ENCODE assay signal across 23 cellular contexts in the genomic region with DNA sequence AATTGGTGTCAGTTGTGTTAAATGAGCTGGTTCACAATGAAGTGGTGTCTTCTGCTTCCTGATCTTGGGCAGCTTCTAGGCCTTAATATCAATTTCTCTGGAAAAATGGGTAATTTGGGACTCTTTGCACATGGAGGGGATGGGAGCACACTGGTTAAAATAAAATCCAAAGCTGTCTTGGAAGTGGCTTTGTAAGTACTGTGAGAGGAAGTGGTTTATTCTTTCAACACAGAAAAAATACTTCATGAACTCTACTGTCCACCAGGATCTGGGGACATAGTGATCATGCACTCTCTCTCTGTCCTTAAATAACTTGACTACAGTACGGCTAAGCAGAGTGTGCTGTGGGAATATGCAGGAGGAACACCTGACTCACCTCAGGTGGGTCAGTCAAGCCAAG. TPM values are rescaled to one million over a fixed set of nuclear protein-coding genes. Genes with fewer than 3 reads are reported as not detected.
DNase-seq lines count a peak whose midpoint lies in the region; ATAC-seq and TF ChIP-seq lines count a peak whose summit lies in the region.
"Had no signal": no experiment of that assay in that cellular context is flagged by ENCODE, and none has a peak within 500 bp of the region (broad histone marks: within the 10 kb centered on the region; RNA-seq: fewer than 3 reads in every experiment).

No MANE protein-coding gene starts in this region.

- POLR2A ChIA-PET in A673 (lab: Charles Lee; ENCODE audit: low non-redundant PET): no interaction called here

- CTCF ChIA-PET in A673 (lab: Charles Lee): no interaction called here

- peaks cover 21 to 71% (median 52%) of the 10 kb centered on the region in 4 donors for H3K4me1 Mint-ChIP-seq in CD4-positive, CD25-positive, alpha-beta regulatory T cell
- H3K4me1 Mint-ChIP-seq in chondrocyte (ENCODE audit: low read depth): peaks cover 12% of the 10 kb centered on the region

- no peaks in the 10 kb centered on the region for H3K27me3 Mint-ChIP-seq in CD4-positive, CD25-positive, alpha-beta regulatory T cell
- no peaks in the 10 kb centered on the region for H3K27me3 Mint-ChIP-seq in chondrocyte (ENCODE audit: low read depth)
- H3K27me3 Mint-ChIP-seq: IgD-negative memory B cell had no signal

- TF ChIP-seq CTCF in chondrocyte (IDR thresholded peaks at IDR 0.05) (no peak), A673 (conservative IDR thresholded peaks at IDR 0.05; ENCODE audit: low read depth, low read length) (no peak), GM20000 (IDR thresholded peaks at IDR 0.05; ENCODE audit: extremely low read depth, missing control alignments) (no peak)

- H3K9me3 Mint-ChIP-seq in CD4-positive, CD25-positive, alpha-beta regulatory T cell: peaks cover 0 to 2% (median 0%) of the 10 kb centered on the region in 7 donors
- no peaks in the 10 kb centered on the region for H3K9me3 Mint-ChIP-seq in chondrocyte (ENCODE audit: low read depth)
- H3K9me3 Mint-ChIP-seq: IgD-negative memory B cell, neural progenitor cell had no signal

- peak overlapping the region; percentile 12 for H3K4me3 ChIP-seq in CD4-positive, CD25-positive, alpha-beta regulatory T cell (ENCODE audit: low read depth, low read length)
- no peak overlapping the region for H3K4me3 ChIP-seq in A673 (ENCODE audit: low read depth, low read length, poor library complexity, severe bottlenecking)
- H3K4me3 ChIP-seq: neural progenitor cell, tibial artery had no signal

- H3K27ac Mint-ChIP-seq in CD4-positive, CD25-positive, alpha-beta regulatory T cell: peak overlapping the region; percentile 89 to 96 (median 94)
- peak overlapping the region; percentile 25 for H3K27ac Mint-ChIP-seq in chondrocyte (ENCODE audit: unreplicated experiment)
- H3K27ac Mint-ChIP-seq: neural progenitor cell had no signal

- DNase-seq in NOMO-1 treated with DMSO at 0.1 percent for 48 hours (lab: John Stamatoyannopoulos, UW; ENCODE audit: unreplicated experiment): peak; percentile 35
- no peak for DNase-seq in NOMO-1 treated with dmso at 0.1 percent for 144 hours (lab: John Stamatoyannopoulos, UW; ENCODE audit: unreplicated experiment)
- peak in 1 of 3 donors; percentile 24 for DNase-seq in CD4-positive, CD25-positive, alpha-beta regulatory T cell
- peak; percentile 21 for DNase-seq in SKM-1 (lab: John Stamatoyannopoulos, UW; ENCODE audit: unreplicated experiment)
- DNase-seq in chondrocyte (ENCODE audit: low spot score): no peak
- no peak for DNase-seq in A673 (ENCODE audit: low spot score)
- no peak for DNase-seq in NCI-H226
- DNase-seq in GM20000 (ENCODE audit: low spot score): no peak
- DNase-seq: activated CD8-positive, alpha-beta memory T cell treated with anti-CD3 and anti-CD28 coated beads, Interleukin-2, amount 50 U/mL, for 48 hours; anterior cingulate cortex; C1 segment of cervical spinal cord; DMS79; foreskin fibroblast; hypothalamus; kidney; mesenchymal stem cell; NCI-H1092; NCI-H774; tibial artery had no signal

- intact Hi-C loops in A673 (cut with micrococcal nuclease; ENCODE audit: unreplicated experiment): no loop called here

- H3K4me3 Mint-ChIP-seq in CD4-positive, CD25-positive, alpha-beta regulatory T cell: peak overlapping the region; percentile 57 to 94 (median 87)
- no peak overlapping the region for H3K4me3 Mint-ChIP-seq in chondrocyte (ENCODE audit: unreplicated experiment)

- H3K36me3 ChIP-seq in CD4-positive, CD25-positive, alpha-beta regulatory T cell (ENCODE audit: control insufficient read depth, insufficient read depth, low read length): peaks cover 17% of the 10 kb centered on the region
- H3K36me3 ChIP-seq in A673 (ENCODE audit: insufficient read depth, low read length, poor library complexity, severe bottlenecking): no peaks in the 10 kb centered on the region
- H3K36me3 ChIP-seq: neural progenitor cell had no signal

- no peaks in the 10 kb centered on the region for H3K9me3 ChIP-seq in CD4-positive, CD25-positive, alpha-beta regulatory T cell (ENCODE audit: control insufficient read depth in 2 of 2, low read length in 2 of 2)
- no peaks in the 10 kb centered on the region for H3K9me3 ChIP-seq in A673 (ENCODE audit: low read depth, low read length, poor library complexity, severe bottlenecking)
- H3K9me3 ChIP-seq: tibial artery had no signal

- no peaks in the 10 kb centered on the region for H3K27me3 ChIP-seq in CD4-positive, CD25-positive, alpha-beta regulatory T cell (ENCODE audit: control insufficient read depth, insufficient read depth, low read length)
- H3K27me3 ChIP-seq in A673 (replicated peaks; ENCODE audit: insufficient read depth, low read depth, low read length, poor library complexity): no peaks in the 10 kb centered on the region
- H3K27me3 ChIP-seq: neural progenitor cell, tibial artery had no signal

- peaks cover 47% of the 10 kb centered on the region for H3K4me1 ChIP-seq in CD4-positive, CD25-positive, alpha-beta regulatory T cell (ENCODE audit: control insufficient read depth, insufficient read depth, low read length, poor library complexity, severe bottlenecking)
- peaks cover 10% of the 10 kb centered on the region for H3K4me1 ChIP-seq in A673 (ENCODE audit: insufficient read depth, low read length, poor library complexity, severe bottlenecking)

- no peak for ATAC-seq in CD4-positive, CD25-positive, alpha-beta regulatory T cell (ENCODE audit: low read depth in 2 of 2)
- ATAC-seq: Panc1 had no signal

- peak overlapping the region; percentile 34 for H3K27ac ChIP-seq in CD4-positive, CD25-positive, alpha-beta regulatory T cell (ENCODE audit: insufficient read depth, low read length, poor library complexity, severe bottlenecking)
- no peak overlapping the region for H3K27ac ChIP-seq in A673 (ENCODE audit: low read depth, low read length, poor library complexity, severe bottlenecking)
- H3K27ac ChIP-seq: 22Rv1, neural progenitor cell, tibial artery had no signal

- BruUV-seq in A673 (replicated peaks; lab: Mats Ljungman, UMichigan): no TSS peak

- peaks cover 13% of the 10 kb centered on the region for H3K36me3 Mint-ChIP-seq in CD4-positive, CD25-positive, alpha-beta regulatory T cell
- peaks cover 2% of the 10 kb centered on the region for H3K36me3 Mint-ChIP-seq in chondrocyte (ENCODE audit: low read depth)

RNA-seq across cellular contexts. Expression of a gene that starts 2.4 kb away (rescaled TPM):
- 39.7 TPM for total RNA-seq in CD4-positive, CD25-positive, alpha-beta regulatory T cell
- polyA plus RNA-seq in CD4-positive, CD25-positive, alpha-beta regulatory T cell: 10 to 100 TPM; 17.7 to 22.0 (median 19.3) TPM
- total RNA-seq in chondrocyte: 7.1 to 11.1 TPM (median 7.3 TPM) in 3 replicates
- 1.8 and 2.9 TPM in 2 replicates for total RNA-seq in A673 (2021)

RNA-seq across cellular contexts. Expression of a gene that starts 15.0 kb away (rescaled TPM):
- total RNA-seq in CD4-positive, CD25-positive, alpha-beta regulatory T cell: 25.9 TPM
- 10 to 100 TPM; 11.0 to 13.1 (median 11.4) TPM for polyA plus RNA-seq in CD4-positive, CD25-positive, alpha-beta regulatory T cell
- 13.2 to 27.3 TPM (median 25.5 TPM) in 3 replicates for total RNA-seq in chondrocyte
- 33.2 and 37.2 TPM in 2 replicates for total RNA-seq in A673 (2021)

RNA-seq across cellular contexts. Expression of a gene that starts 18.8 kb away (rescaled TPM):
- total RNA-seq in CD4-positive, CD25-positive, alpha-beta regulatory T cell: not detected
- polyA plus RNA-seq in CD4-positive, CD25-positive, alpha-beta regulatory T cell: not detected
- total RNA-seq in chondrocyte (1.1 to 4.6 TPM (median 3.4 TPM) in 3 replicates), A673 (2021) (not detected in 2 replicates)
- polyA plus RNA-seq: IgD-negative memory B cell had no signal

Comparison
In these comparisons a context has a peak if more than half of its experiments do, and no peak if none do; other contexts are left out.
1. DNase-seq: peak in NOMO-1 treated with DMSO at 0.1 percent for 48 hours (single experiment) and SKM-1 (single experiment); none in NOMO-1 treated with dmso at 0.1 percent for 144 hours (single experiment), chondrocyte (single experiment), A673 (single experiment), NCI-H226 (single experiment) and GM20000 (single experiment).